In genomic region chr10:34727595-34728033, GRCh38 we compare ENCODE assay signal across 2 cellular contexts.
TF ChIP-seq lines count a peak whose summit lies in the region.

No MANE protein-coding gene starts in this region.

TF ChIP-seq in IMR-90, 13 proteins besides CTCF, POLR2A, EP300 and RAD21:
- TF ChIP-seq CEBPB (IDR thresholded peaks at IDR 0.05; ENCODE audit: low read depth, low read length) = peak; percentile 37; the same call in 1 of the 2 replicates
- TF ChIP-seq ELK1 (IDR thresholded peaks at IDR 0.05; ENCODE audit: borderline replicate concordance, low read depth, low read length) = no peak
- TF ChIP-seq RFX5 (IDR thresholded peaks at IDR 0.05; ENCODE audit: low read depth, low read length) = no peak
TF ChIP-seq in IMR-90: peak in this region for 1.

TF ChIP-seq in H1, 55 proteins besides CTCF, POLR2A, EP300 and RAD21:
- TF ChIP-seq TBP (IDR thresholded peaks at IDR 0.05; ENCODE audit: low read depth, low read length) (no peak), CEBPB (IDR thresholded peaks at IDR 0.05; ENCODE audit: low read depth, low read length) (peak; percentile 77), TEAD4 (IDR thresholded peaks at IDR 0.05; ENCODE audit: low read depth, low read length) (peak; percentile 44; the same call in 1 of the 2 replicates), SIN3A (conservative IDR thresholded peaks at IDR 0.05 in 1 of 2, IDR thresholded peaks at IDR 0.05 in 1 of 2; ENCODE audit: low read depth in 1 of 2, low read length in 2 of 2) (0 out of 4 replicates have a peak, but pooled peaks of 1 of the 2 experiments have one; percentile 28)
